ENCODE assay signal across 11 cellular contexts in the genomic region with DNA sequence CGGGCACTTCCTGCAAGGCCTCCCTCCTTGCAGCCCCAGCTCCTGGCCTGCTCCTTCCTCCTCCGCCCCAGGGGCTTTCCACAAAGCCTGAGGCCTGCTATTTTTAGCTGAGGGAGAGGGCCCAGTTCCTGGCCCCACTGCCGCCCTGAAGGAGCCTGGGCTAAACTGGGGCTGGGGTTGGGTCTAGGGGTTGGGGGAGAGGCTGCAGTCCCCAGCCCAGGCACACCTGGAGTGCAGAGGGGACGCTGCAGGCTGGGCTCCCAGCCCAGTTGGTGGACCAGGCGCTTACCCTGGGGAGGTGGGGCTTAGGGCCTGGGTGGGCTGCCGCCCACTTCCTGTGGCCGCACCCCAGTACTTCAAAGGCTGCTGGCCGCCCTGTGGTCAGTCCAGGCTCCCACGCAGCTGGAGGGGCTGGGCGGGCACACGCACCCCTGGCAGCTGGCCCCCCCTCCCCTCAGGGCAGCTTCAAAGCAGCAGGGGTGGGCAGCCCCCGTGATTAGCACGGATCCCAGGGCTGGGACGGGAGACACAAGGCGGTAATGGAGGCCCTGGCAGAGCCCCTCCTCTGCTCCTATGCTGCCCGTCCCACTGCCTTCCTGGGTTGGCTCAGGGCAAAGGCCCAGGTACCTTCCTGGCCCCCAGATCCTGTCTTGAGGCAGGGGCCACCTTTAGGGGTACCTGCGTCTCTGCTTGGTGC. TPM values are rescaled to one million over a fixed set of nuclear protein-coding genes. Genes with fewer than 3 reads are reported as not detected.
DNase-seq lines count a peak whose midpoint lies in the region; ATAC-seq, FAIRE-seq and TF ChIP-seq lines count a peak whose summit lies in the region.
"Had no signal": no experiment of that assay in that cellular context is flagged by ENCODE, and none has a peak within 500 bp of the region (broad histone marks: within the 10 kb centered on the region; RNA-seq: fewer than 3 reads in every experiment).

No MANE protein-coding gene starts in this region.

- peak overlapping the region; percentile 19 to 86 (median 55) for H3K27ac Mint-ChIP-seq in CD14-positive monocyte
- H3K27ac Mint-ChIP-seq: CD4-positive, CD25-positive, alpha-beta regulatory T cell had no signal

- H3K27me3 Mint-ChIP-seq in CD14-positive monocyte (ENCODE audit: low read depth in 3 of 3), result peaks cover 10 to 63% (median 45%) of the 10 kb centered on the region in 3 donors

- peaks cover 48% of the 10 kb centered on the region for H3K4me1 Mint-ChIP-seq in CD14-positive monocyte

- no peak overlapping the region for H3K4me2 ChIP-seq in osteoblast (ENCODE audit: insufficient read depth, low read length)

- peaks cover 0 to 75% (median 9%) of the 10 kb centered on the region in 4 donors for H3K27me3 ChIP-seq in esophagus squamous epithelium
- peaks cover 19% of the 10 kb centered on the region for H3K27me3 ChIP-seq in osteoblast (ENCODE audit: insufficient read depth, low read length)
- H3K27me3 ChIP-seq in HAP-1 (ENCODE audit: low read depth), result no peaks in the 10 kb centered on the region

- H3K4me1 ChIP-seq in esophagus squamous epithelium (peaks cover 34 to 54% (median 40%) of the 10 kb centered on the region in 3 donors), osteoblast (ENCODE audit: insufficient read depth, low read length) (peaks cover 15% of the 10 kb centered on the region), HAP-1 (no peaks in the 10 kb centered on the region)

- WGBS in esophagus squamous epithelium, 2 donors, result 0 to 13% methylated on average over 1 of the region's 17 CpGs

- H4K20me1 ChIP-seq in osteoblast (ENCODE audit: insufficient read depth, low read length), result peaks cover 11% of the 10 kb centered on the region

- TF ChIP-seq POLR2A in esophagus squamous epithelium (IDR thresholded peaks at IDR 0.05), result no peak
- no peak for TF ChIP-seq POLR2A in GM12891 (IDR thresholded peaks at IDR 0.05; ENCODE audit: low read depth, low read length)

- H3K4me3 ChIP-seq in esophagus squamous epithelium (peak overlapping the region in 3 of 4 donors; percentile 0 to 36 (median 21)), osteoblast (ENCODE audit: insufficient read depth, low read length) (peak overlapping the region; percentile 33), HAP-1 (no peak overlapping the region)

- H3K36me3 Mint-ChIP-seq in CD14-positive monocyte, result peaks cover 0 to 4% of the 10 kb centered on the region in 2 donors
- H3K36me3 Mint-ChIP-seq: CD4-positive, CD25-positive, alpha-beta regulatory T cell had no signal

- H3K79me2 ChIP-seq in osteoblast (ENCODE audit: insufficient read depth, low read length), result no peaks in the 10 kb centered on the region

- intact Hi-C loops in CD14-positive monocyte (cut with micrococcal nuclease), result loop anchor here in 1 of 2 donors (10.0 kb wide), 1 partner anchor 49 kb away; no protein-coding TSS in a partner anchor
- intact Hi-C loops in esophagus squamous epithelium (cut with DNase I), result no loop called here
- intact Hi-C loops in posterior cingulate gyrus (cut with DNase I), result no loop called here

- H3K9me3 Mint-ChIP-seq in CD14-positive monocyte, result no peaks in the 10 kb centered on the region

- H3K4me3 Mint-ChIP-seq in CD14-positive monocyte, result peak overlapping the region; percentile 9 to 76
- H3K4me3 Mint-ChIP-seq: CD4-positive, CD25-positive, alpha-beta regulatory T cell had no signal

- no peak for TF ChIP-seq CTCF in CD14-positive monocyte (IDR thresholded peaks at IDR 0.05)
- peak in 1 of 6 experiments; percentile 3 for TF ChIP-seq CTCF in esophagus squamous epithelium (IDR thresholded peaks at IDR 0.05)
- no peak for TF ChIP-seq CTCF in osteoblast (IDR thresholded peaks at IDR 0.05; ENCODE audit: extremely low read depth, low read depth, low read length)

- H3K27ac ChIP-seq in esophagus squamous epithelium (peak overlapping the region; percentile 62 to 81 (median 75)), osteoblast (ENCODE audit: low read depth, low read length) (no peak overlapping the region)

- FAIRE-seq in GM12891 (lab: Jason Lieb, UNC), result no peak

- no peak for ATAC-seq in GM18498 (IDR thresholded peaks at IDR 0.05; ENCODE audit: unreplicated experiment)

- H2AFZ ChIP-seq in osteoblast (ENCODE audit: low read length), result no peak overlapping the region

- peak; percentile 71 for DNase-seq in CD14-positive monocyte (ENCODE audit: low spot score)
- DNase-seq in MV-4-11 (lab: John Stamatoyannopoulos, UW), result peak; percentile 29
- DNase-seq in esophagus squamous epithelium (lab: John Stamatoyannopoulos, UW), result no peak
- peak; percentile 94 for DNase-seq in osteoblast (ENCODE audit: insufficient read length, low spot score, missing footprints)
- DNase-seq in GM12891 (ENCODE audit: insufficient read length, low spot score), result no peak
- DNase-seq in posterior cingulate gyrus, result no peak
- no peak for DNase-seq in HAP-1 (ENCODE audit: low spot score in 2 of 2)
- DNase-seq: activated naive CD4-positive, alpha-beta T cell treated with Interleukin-2 at 50 U/mL for 16 hours; CD4-positive, CD25-positive, alpha-beta regulatory T cell; stimulated activated CD4-positive, alpha-beta T cell treated with anti-CD3 and anti-CD28 coated beads, Interleukin-2, amount 100 ng/mL, for 48 hours had no signal

- in situ Hi-C loops in HAP-1 (cut with MboI; ENCODE audit: low sequenced_read_pairs), result no loop called here

- no peaks in the 10 kb centered on the region for H3K9me3 ChIP-seq in esophagus squamous epithelium
- H3K9me3 ChIP-seq in osteoblast (ENCODE audit: low read depth, low read length), result no peaks in the 10 kb centered on the region
- no peaks in the 10 kb centered on the region for H3K9me3 ChIP-seq in HAP-1

- no peaks in the 10 kb centered on the region for H3K36me3 ChIP-seq in esophagus squamous epithelium
- no peaks in the 10 kb centered on the region for H3K36me3 ChIP-seq in osteoblast (ENCODE audit: insufficient read depth, low read length)
- no peaks in the 10 kb centered on the region for H3K36me3 ChIP-seq in HAP-1 (replicated peaks)

TF ChIP-seq in GM12891, 5 proteins besides CTCF, POLR2A, EP300 and RAD21:
- TF ChIP-seq TAF1 (IDR thresholded peaks at IDR 0.05; ENCODE audit: low read depth, low read length) (no peak), PAX5 (IDR thresholded peaks at IDR 0.05; ENCODE audit: insufficient read depth, low read length, severe bottlenecking) (no peak), POU2F2 (IDR thresholded peaks at IDR 0.05; ENCODE audit: low read depth, low read length) (no peak), POLR2AphosphoS5 (IDR thresholded peaks at IDR 0.05; ENCODE audit: low read depth, low read length) (no peak), SPI1 (IDR thresholded peaks at IDR 0.05; ENCODE audit: low read depth, low read length) (no peak)

RNA-seq across cellular contexts. Expression of a gene that starts 7.1 kb away (rescaled TPM):
- polyA plus RNA-seq in CD14-positive monocyte, result not detected
- total RNA-seq in esophagus squamous epithelium (not detected), osteoblast (not detected in 2 replicates)
- 0.26 TPM for polyA plus RNA-seq in GM12891 (2012; ENCODE audit: low read depth, missing spikeins)
- total RNA-seq: CD4-positive, CD25-positive, alpha-beta regulatory T cell had no signal

RNA-seq across cellular contexts. Expression of a gene that starts 10.9 kb away (rescaled TPM):
- 100 to 1,000 TPM; 144 to 167 TPM for polyA plus RNA-seq in CD14-positive monocyte
- total RNA-seq in esophagus squamous epithelium (100 to 1,000 TPM in 3 of 4 donors, 10 to 100 TPM in 1; 97.1 to 124 (median 116) TPM), osteoblast (99.6 and 115 TPM in 2 replicates)
- polyA plus RNA-seq in GM12891 (2012; ENCODE audit: low read depth, missing spikeins), result 41.8 TPM

RNA-seq across cellular contexts. Expression of a gene that starts 23.2 kb away (rescaled TPM):
- under 1 TPM; 0.07 to 0.37 TPM for polyA plus RNA-seq in CD14-positive monocyte
- total RNA-seq in esophagus squamous epithelium (1 to 10 TPM in 3 of 4 donors, under 1 TPM in 1; 0.79 to 4.2 (median 2.0) TPM), osteoblast (under 0.01 and 0.36 TPM in 2 replicates)
- polyA plus RNA-seq in GM12891 (2012; ENCODE audit: low read depth, missing spikeins), result 2.8 TPM

RNA-seq across cellular contexts. Expression of a gene that starts 40.7 kb away (rescaled TPM):
- 1 to 10 TPM; 5.9 to 7.4 TPM for polyA plus RNA-seq in CD14-positive monocyte
- total RNA-seq in esophagus squamous epithelium (10 to 100 TPM; 58.7 to 89.5 (median 75.4) TPM), osteoblast (41.5 and 53.9 TPM in 2 replicates)
- 18.2 TPM for polyA plus RNA-seq in GM12891 (2012; ENCODE audit: low read depth, missing spikeins)

Comparison
In these comparisons a context has a peak if more than half of its experiments do, and no peak if none do; other contexts are left out.
1. DNase-seq: peak in CD14-positive monocyte (single experiment), MV-4-11 (single experiment) and osteoblast (single experiment); none in esophagus squamous epithelium (single experiment), GM12891 (single experiment), posterior cingulate gyrus (0 of 10) and HAP-1 (0 of 2).